1 cellular context compared by ENCODE assay signal in genomic region chr5:139764250-139764791, GRCh38.
TF ChIP-seq lines count a peak whose summit lies in the region.

No MANE protein-coding gene starts in this region.

TF ChIP-seq in GM12878, 131 proteins besides CTCF, POLR2A, EP300 and RAD21:
- TF ChIP-seq BMI1 (IDR thresholded peaks at IDR 0.05; ENCODE audit: borderline replicate concordance) (peak; percentile 79), FOXK2 (IDR thresholded peaks at IDR 0.05) (no peak), GATAD2B (conservative IDR thresholded peaks at IDR 0.05; ENCODE audit: low read depth) (0 out of 2 replicates have a peak, but pooled peaks have one; percentile 34), SMARCA5 (IDR thresholded peaks at IDR 0.05) (no peak), MXI1 (IDR thresholded peaks at IDR 0.05; ENCODE audit: low read depth, low read length) (no peak), FOXM1 (IDR thresholded peaks at IDR 0.05; ENCODE audit: low read depth, low read length) (no peak), ZZZ3 (IDR thresholded peaks at IDR 0.05; ENCODE audit: control insufficient read depth, insufficient read length, low read depth) (no peak), RAD51 (IDR thresholded peaks at IDR 0.05) (no peak), KDM1A (IDR thresholded peaks at IDR 0.05; ENCODE audit: borderline replicate concordance) (no peak), HDAC6 (IDR thresholded peaks at IDR 0.05; ENCODE audit: unreplicated experiment) (no peak), TBL1XR1 (IDR thresholded peaks at IDR 0.05; ENCODE audit: low read depth, low read length) (no peak), MTA3 (IDR thresholded peaks at IDR 0.05; ENCODE audit: borderline replicate concordance, low read length) (no peak), BCLAF1 (IDR thresholded peaks at IDR 0.05) (no peak), IKZF1 (conservative IDR thresholded peaks at IDR 0.05) (peak; percentile 37; the same call in 1 of the 2 replicates), SP1 (IDR thresholded peaks at IDR 0.05; ENCODE audit: low read depth, low read length) (no peak), DPF2 (IDR thresholded peaks at IDR 0.05) (peak; percentile 40; the same call in 1 of the 2 replicates), FOS (IDR thresholded peaks at IDR 0.05; ENCODE audit: borderline replicate concordance, extremely low read depth, insufficient read length) (no peak), POLR2AphosphoS5 (IDR thresholded peaks at IDR 0.05; ENCODE audit: low read length) (no peak), ZSCAN29 (IDR thresholded peaks at IDR 0.05) (no peak), NFXL1 (IDR thresholded peaks at IDR 0.05; ENCODE audit: borderline replicate concordance) (no peak), SMAD1 (IDR thresholded peaks at IDR 0.05; ENCODE audit: low read depth, partially characterized antibody) (no peak), CBX3 (IDR thresholded peaks at IDR 0.05; ENCODE audit: borderline replicate concordance, low read depth) (no peak), YBX1 (IDR thresholded peaks at IDR 0.05) (no peak)
